In genomic region chr15:32396522-32396921, GRCh38 we compare ENCODE assay signal across 6 cellular contexts. TPM values are rescaled to one million over a fixed set of nuclear protein-coding genes. Genes with fewer than 3 reads are reported as not detected.
"Had no signal": no experiment of that assay in that cellular context is flagged by ENCODE, and none has a peak within 500 bp of the region (broad histone marks: within the 10 kb centered on the region; RNA-seq: fewer than 3 reads in every experiment).

No MANE protein-coding gene starts in this region.

RNA-seq across cellular contexts. Expression of gene GOLGA8K, which starts 6.6 kb away (rescaled TPM):
- total RNA-seq: GM23338, HT-29, IMR-90, K562 had no signal
- polyA plus RNA-seq: IMR-90 had no signal

RNA-seq across cellular contexts. Expression of gene GOLGA8O, which starts 58.9 kb away (rescaled TPM):
- total RNA-seq: GM23338, H1, H9, HT-29 had no signal
- polyA plus RNA-seq: GM23338, H1 had no signal
